ENCODE assay signal across 23 cellular contexts in the genomic region with DNA sequence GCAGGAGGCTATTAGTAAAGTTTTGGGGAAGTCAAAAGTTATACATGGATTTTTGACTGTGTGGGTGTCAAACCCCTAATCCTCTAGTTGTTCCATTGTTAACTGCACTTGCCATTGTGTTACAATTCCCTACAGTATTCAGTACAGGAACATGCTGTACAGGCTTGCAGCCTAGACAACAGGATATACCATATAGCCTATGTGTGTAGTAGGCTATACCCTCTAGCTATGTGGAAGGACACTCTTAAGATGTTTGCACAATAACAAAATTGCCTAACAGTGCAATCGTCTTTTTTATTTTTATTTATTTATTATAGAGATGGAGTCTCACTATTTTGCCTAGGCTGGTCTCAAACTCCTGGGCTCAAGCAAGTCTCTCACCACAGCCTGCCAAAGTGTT.
"Had no signal": no experiment of that assay in that cellular context is flagged by ENCODE, and none has a peak within 500 bp of the region (broad histone marks: within the 10 kb centered on the region; RNA-seq: fewer than 3 reads in every experiment).

No MANE protein-coding gene starts in this region.

- H3K4me1 ChIP-seq: esophagus muscularis mucosa, tibial artery had no signal

- H3K27ac Mint-ChIP-seq: activated B cell treated with CpG ODN at 0.5 μM for 24 hours; activated CD4-positive, alpha-beta memory T cell treated with anti-CD3 and anti-CD28 coated beads for 36 hours; activated naive CD4-positive, alpha-beta T cell treated with anti-CD3 and anti-CD28 coated beads for 36 hours; activated naive CD8-positive, alpha-beta T cell treated with anti-CD3 and anti-CD28 coated beads, Interleukin-2, amount 10 ng/mL, durations not matched to agents 7 days and 5 days; activated T-cell treated with anti-CD3 and anti-CD28 coated beads, Interleukin-2, amount 50 U/mL, for 72 hours; memory B cell; natural killer cell treated with Interleukin-12 subunit alpha and Interleukin-12 subunit beta and Interleukin-15 and Interleukin-18, amount 100 ng/mL, for 72 hours; stimulated activated naive CD8-positive, alpha-beta T cell treated with anti-CD3 and anti-CD28 coated beads, Interleukin-15, Interleukin-2, amounts not matched to agents 100 ng/mL and 50 ng/mL, for 24 hours had no signal

- H3K4me3 Mint-ChIP-seq: activated B cell treated with CpG ODN at 0.5 μM for 24 hours; activated CD4-positive, alpha-beta memory T cell treated with anti-CD3 and anti-CD28 coated beads for 36 hours; activated naive CD4-positive, alpha-beta T cell treated with anti-CD3 and anti-CD28 coated beads for 36 hours; activated naive CD8-positive, alpha-beta T cell treated with anti-CD3 and anti-CD28 coated beads, Interleukin-2, amount 10 ng/mL, durations not matched to agents 7 days and 5 days; activated T-cell treated with anti-CD3 and anti-CD28 coated beads, Interleukin-2, amount 50 U/mL, for 72 hours; memory B cell; natural killer cell treated with Interleukin-12 subunit alpha and Interleukin-12 subunit beta and Interleukin-15 and Interleukin-18, amount 100 ng/mL, for 72 hours; stimulated activated naive CD8-positive, alpha-beta T cell treated with anti-CD3 and anti-CD28 coated beads, Interleukin-15, Interleukin-2, amounts not matched to agents 100 ng/mL and 50 ng/mL, for 24 hours had no signal

- ATAC-seq: body of pancreas, gastroesophageal sphincter, heart right ventricle, left ventricle myocardium superior had no signal

- DNase-seq: activated B cell treated with CpG ODN at 0.5 μM for 24 hours; activated CD4-positive, alpha-beta memory T cell treated with anti-CD3 and anti-CD28 coated beads for 36 hours; activated CD4-positive, alpha-beta T cell treated with anti-CD3 and anti-CD28 coated beads for 4 hours; activated effector memory CD4-positive, alpha-beta T cell treated with Interleukin-2 at 50 U/mL for 16 hours; activated naive CD4-positive, alpha-beta T cell treated with anti-CD3 and anti-CD28 coated beads for 36 hours; activated naive CD8-positive, alpha-beta T cell treated with anti-CD3 and anti-CD28 coated beads, Interleukin-2, amount 10 ng/mL, durations not matched to agents 7 days and 5 days; activated T-cell treated with anti-CD3 and anti-CD28 coated beads, Interleukin-2, amount 50 U/mL, for 72 hours; body of pancreas; central memory CD4-positive, alpha-beta T cell; dermis blood vessel endothelial cell; effector CD8-positive, alpha-beta T cell; heart right ventricle; left ventricle myocardium superior; stimulated activated CD4-positive, alpha-beta T cell treated with anti-CD3 and anti-CD28 coated beads, Interleukin-1b, Interleukin-23, amount 100 ng/mL, for 48 hours; substantia nigra; T-helper 9 cell; tibial artery had no signal

- H3K9me3 Mint-ChIP-seq: activated B cell treated with CpG ODN at 0.5 μM for 24 hours; activated CD4-positive, alpha-beta memory T cell treated with anti-CD3 and anti-CD28 coated beads for 36 hours; activated naive CD4-positive, alpha-beta T cell treated with anti-CD3 and anti-CD28 coated beads for 36 hours; activated naive CD8-positive, alpha-beta T cell treated with anti-CD3 and anti-CD28 coated beads, Interleukin-2, amount 10 ng/mL, durations not matched to agents 7 days and 5 days; activated T-cell treated with anti-CD3 and anti-CD28 coated beads, Interleukin-2, amount 50 U/mL, for 72 hours; memory B cell; natural killer cell treated with Interleukin-12 subunit alpha and Interleukin-12 subunit beta and Interleukin-15 and Interleukin-18, amount 100 ng/mL, for 72 hours; stimulated activated naive CD8-positive, alpha-beta T cell treated with anti-CD3 and anti-CD28 coated beads, Interleukin-15, Interleukin-2, amounts not matched to agents 100 ng/mL and 50 ng/mL, for 24 hours had no signal

- H3K27me3 ChIP-seq: body of pancreas, esophagus muscularis mucosa, gastroesophageal sphincter, heart right ventricle, tibial artery had no signal

- H3K4me3 ChIP-seq: body of pancreas, esophagus muscularis mucosa, gastroesophageal sphincter, heart right ventricle, tibial artery had no signal

- H3K9me3 ChIP-seq: body of pancreas, esophagus muscularis mucosa, gastroesophageal sphincter, heart right ventricle, tibial artery had no signal

- H3K4me1 Mint-ChIP-seq: activated naive CD8-positive, alpha-beta T cell treated with anti-CD3 and anti-CD28 coated beads, Interleukin-2, amount 10 ng/mL, durations not matched to agents 7 days and 5 days had no signal

- H3K27ac ChIP-seq: body of pancreas, esophagus muscularis mucosa, gastroesophageal sphincter, heart right ventricle, tibial artery had no signal

- H3K27me3 Mint-ChIP-seq: activated B cell treated with CpG ODN at 0.5 μM for 24 hours; activated CD4-positive, alpha-beta memory T cell treated with anti-CD3 and anti-CD28 coated beads for 36 hours; memory B cell; natural killer cell treated with Interleukin-12 subunit alpha and Interleukin-12 subunit beta and Interleukin-15 and Interleukin-18, amount 100 ng/mL, for 72 hours; progenitor cell of endocrine pancreas; stimulated activated naive CD8-positive, alpha-beta T cell treated with anti-CD3 and anti-CD28 coated beads, Interleukin-15, Interleukin-2, amounts not matched to agents 100 ng/mL and 50 ng/mL, for 24 hours had no signal
